8 cellular contexts compared by ENCODE assay signal in genomic region chr22:50245214-50246072, GRCh38. TPM values are rescaled to one million over a fixed set of nuclear protein-coding genes. Genes with fewer than 3 reads are reported as not detected.
DNase-seq lines count a peak whose midpoint lies in the region; ATAC-seq and TF ChIP-seq lines count a peak whose summit lies in the region.

No MANE protein-coding gene starts in this region.

- H3K9ac ChIP-seq in OCI-LY1 (ENCODE audit: low read length), result peak overlapping the region; percentile 92

- H3K36me3 ChIP-seq in OCI-LY1 (ENCODE audit: insufficient read depth, low read length), result peaks cover 17% of the 10 kb centered on the region; the same call in 1 of the 2 replicates
- H3K36me3 ChIP-seq in muscle layer of duodenum (ENCODE audit: control insufficient read depth in 1 of 2, insufficient read depth in 2 of 2, low read length in 2 of 2), result peaks cover 8 to 19% of the 10 kb centered on the region in 2 donors

- peaks cover 8% of the 10 kb centered on the region; the same call in 1 of the 2 replicates for H3F3A ChIP-seq in OCI-LY1 (ENCODE audit: insufficient read depth, low read length)

- no peaks in the 10 kb centered on the region for H3K9me2 ChIP-seq in OCI-LY1 (ENCODE audit: low read depth, low read length)

- H3K4me3 ChIP-seq in GM12875 (ENCODE audit: low read depth, low read length) (peak overlapping the region; percentile 87), OCI-LY1 (ENCODE audit: low read depth, low read length, poor library complexity, severe bottlenecking) (peak overlapping the region; percentile 95), dorsolateral prefrontal cortex (peak overlapping the region; percentile 60 to 100 (median 93)), muscle layer of duodenum (ENCODE audit: low read depth in 1 of 2, low read length in 2 of 2) (peak overlapping the region; percentile 88 to 98)

- H3K4me1 ChIP-seq in OCI-LY1 (ENCODE audit: insufficient read depth, low read length, severe bottlenecking) (peaks cover 53% of the 10 kb centered on the region), muscle layer of duodenum (ENCODE audit: control insufficient read depth in 1 of 2, insufficient read depth in 2 of 2, low read length in 2 of 2) (peaks cover 8 to 51% of the 10 kb centered on the region in 2 donors)

- DNase-seq in dorsolateral prefrontal cortex, result peak in 1 of 10 donors; percentile 37
- DNase-seq in NCI-H510A treated with DMSO at 0.1 percent for 48 hours (lab: John Stamatoyannopoulos, UW), result no peak
- no peak for DNase-seq in SW480 (ENCODE audit: low spot score)
- DNase-seq in COLO829 (ENCODE audit: low spot score), result no peak

- ATAC-seq in GM18867 (IDR thresholded peaks at IDR 0.05; ENCODE audit: unreplicated experiment), result no peak

- TF ChIP-seq CTCF in GM12875 (IDR thresholded peaks at IDR 0.05; ENCODE audit: borderline replicate concordance, insufficient read depth, low read depth, low read length), result no peak
- TF ChIP-seq CTCF in OCI-LY1 (IDR thresholded peaks at IDR 0.05; ENCODE audit: low read length), result no peak
- TF ChIP-seq CTCF in dorsolateral prefrontal cortex (IDR thresholded peaks at IDR 0.05 in 54 of 56, conservative IDR thresholded peaks at IDR 0.05 in 2 of 56; ENCODE audit: low read depth in 1 of 56, partially characterized antibody in 56 of 56), result peak in 3 of 56 donors; percentile 2 to 3 (median 2)

- no peaks in the 10 kb centered on the region for H3K9me3 ChIP-seq in OCI-LY1 (ENCODE audit: low read length)
- H3K9me3 ChIP-seq in muscle layer of duodenum (ENCODE audit: control insufficient read depth in 1 of 2, low read length in 2 of 2), result no peaks in the 10 kb centered on the region

- peak overlapping the region; percentile 91 for H3K4me2 ChIP-seq in OCI-LY1 (ENCODE audit: low read length)

- H3K27me3 ChIP-seq in OCI-LY1 (ENCODE audit: insufficient read depth, low read length) (no peaks in the 10 kb centered on the region), dorsolateral prefrontal cortex (no peaks in the 10 kb centered on the region), muscle layer of duodenum (ENCODE audit: low read depth, low read length) (no peaks in the 10 kb centered on the region)

- intact Hi-C loops in dorsolateral prefrontal cortex (cut with DNase I), result loop anchor here in 1 of 2 donors (10.0 kb wide), 1 partner anchor 279 kb away; the partner anchor contains the start of gene SCO2

- H2AFZ ChIP-seq in OCI-LY1 (ENCODE audit: low read length), result no peak overlapping the region

- H4K20me1 ChIP-seq in OCI-LY1 (ENCODE audit: insufficient read depth, low read length), result no peaks in the 10 kb centered on the region

- peaks cover 19% of the 10 kb centered on the region for H3K79me2 ChIP-seq in OCI-LY1 (ENCODE audit: insufficient read depth, low read length)

- H3K27ac ChIP-seq in OCI-LY1 (ENCODE audit: low read depth, low read length, poor library complexity, severe bottlenecking) (peak overlapping the region; percentile 87), dorsolateral prefrontal cortex (peak overlapping the region in 58 of 59 donors; percentile 29 to 96 (median 85)), muscle layer of duodenum (ENCODE audit: low read length) (peak overlapping the region; percentile 89)

RNA-seq across cellular contexts. Expression of gene TUBGCP6, which starts 0.6 kb away (rescaled TPM):
- total RNA-seq in dorsolateral prefrontal cortex, result 10 to 100 TPM; 40.5 to 94.4 (median 60.7) TPM

RNA-seq across cellular contexts. Expression of gene HDAC10, which starts 5.6 kb away (rescaled TPM):
- total RNA-seq in dorsolateral prefrontal cortex, result 10 to 100 TPM; 20.2 to 75.9 (median 39.0) TPM

RNA-seq across cellular contexts. Expression of gene MAPK12, which starts 16.0 kb away (rescaled TPM):
- total RNA-seq in dorsolateral prefrontal cortex, result 10 to 100 TPM; 21.8 to 70.3 (median 34.7) TPM

RNA-seq across cellular contexts. Expression of gene MAPK11, which starts 24.7 kb away (rescaled TPM):
- 10 to 100 TPM; 25.8 to 78.7 (median 55.8) TPM for total RNA-seq in dorsolateral prefrontal cortex

RNA-seq across cellular contexts. Expression of gene SELENOO, which starts 44.6 kb away (rescaled TPM):
- 10 to 100 TPM; 21.8 to 41.6 (median 30.1) TPM for total RNA-seq in dorsolateral prefrontal cortex
